Comparison of ENCODE assay signal across 32 cellular contexts in the genomic region with DNA sequence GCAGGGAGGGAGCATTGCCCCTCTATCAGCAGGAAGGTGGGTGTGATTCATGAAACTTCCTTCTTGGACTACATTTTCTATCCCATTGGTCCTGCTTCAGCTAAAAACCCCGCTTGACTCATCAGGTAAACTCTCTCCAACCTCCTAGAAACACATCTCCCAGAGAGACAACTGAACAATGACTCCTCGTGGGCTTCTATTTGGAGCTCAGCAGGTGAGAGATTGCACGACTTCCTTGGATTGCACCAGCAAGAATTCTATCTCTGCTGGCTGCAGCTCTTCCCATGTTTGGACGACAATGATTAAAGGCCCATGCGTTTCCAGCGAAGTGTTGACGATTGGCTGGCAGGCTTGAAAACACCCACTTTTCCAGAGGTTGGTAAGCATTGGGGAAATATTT.
"Had no signal": no experiment of that assay in that cellular context is flagged by ENCODE, and none has a peak within 500 bp of the region (broad histone marks: within the 10 kb centered on the region; RNA-seq: fewer than 3 reads in every experiment).

No MANE protein-coding gene starts in this region.

- H3K36me3 ChIP-seq: ascending aorta, cardiac muscle cell, colonic mucosa, sigmoid colon had no signal

- H3K9me3 ChIP-seq: ascending aorta, colonic mucosa, psoas muscle, sigmoid colon had no signal

- H3K4me1 ChIP-seq: ascending aorta, colonic mucosa, parathyroid adenoma, psoas muscle had no signal

- H3K4me3 Mint-ChIP-seq: activated CD4-positive, alpha-beta memory T cell treated with anti-CD3 and anti-CD28 coated beads for 36 hours; activated naive CD4-positive, alpha-beta T cell treated with anti-CD3 and anti-CD28 coated beads, Interleukin-2, amount 10 ng/mL, durations not matched to agents 7 days and 5 days; activated naive CD8-positive, alpha-beta T cell treated with anti-CD3 and anti-CD28 coated beads, Interleukin-2, amount 10 ng/mL, durations not matched to agents 7 days and 5 days; brain; naive B cell; nephron progenitor cell; stimulated activated memory B cell treated with anti-CD40 and anti-IgM and Interleukin-4, amounts not matched to agents 10 μg/mL and 1 μg/mL and 100 μg/mL, for 72 hours; stimulated activated naive CD8-positive, alpha-beta T cell treated with anti-CD3 and anti-CD28 coated beads, Interleukin-15, amount 100 ng/mL, for 72 hours; T-helper 1 cell treated with Interleukin-12 subunit alpha and Interleukin-12 subunit beta and Interleukin-4 antibody, amounts not matched to agents 30 μg/mL and 1 μg/mL, for 36 hours had no signal

- ATAC-seq: activated CD4-positive, CD25-positive, alpha-beta regulatory T cell treated with anti-CD3 and anti-CD28 coated beads, Interleukin-2, amount 50 U/mL, for 24 hours; left cardiac atrium; left ventricle myocardium superior; psoas muscle; stimulated activated memory B cell treated with anti-CD40 and anti-IgM and Interleukin-4, amounts not matched to agents 10 μg/mL and 1 μg/mL and 100 μg/mL, for 72 hours; stimulated activated naive CD8-positive, alpha-beta T cell treated with anti-CD3 and anti-CD28 coated beads, Interleukin-15, amount 100 ng/mL, for 72 hours had no signal

- H3K4me3 ChIP-seq: ascending aorta, cardiac muscle cell, colonic mucosa, psoas muscle, sigmoid colon had no signal

- H3K27me3 ChIP-seq: ascending aorta, cardiac muscle cell, colonic mucosa, sigmoid colon had no signal

- H3K9me3 Mint-ChIP-seq: activated CD4-positive, alpha-beta memory T cell treated with anti-CD3 and anti-CD28 coated beads for 36 hours; activated naive CD4-positive, alpha-beta T cell treated with anti-CD3 and anti-CD28 coated beads, Interleukin-2, amount 10 ng/mL, durations not matched to agents 7 days and 5 days; brain; nephron progenitor cell; stimulated activated memory B cell treated with anti-CD40 and anti-IgM and Interleukin-4, amounts not matched to agents 10 μg/mL and 1 μg/mL and 100 μg/mL, for 72 hours; stimulated activated naive CD8-positive, alpha-beta T cell treated with anti-CD3 and anti-CD28 coated beads, Interleukin-15, amount 100 ng/mL, for 72 hours; T-helper 1 cell treated with Interleukin-12 subunit alpha and Interleukin-12 subunit beta and Interleukin-4 antibody, amounts not matched to agents 30 μg/mL and 1 μg/mL, for 36 hours had no signal

- H2AFZ ChIP-seq: parathyroid adenoma had no signal

- H3K9ac ChIP-seq: parathyroid adenoma had no signal

- H3K27me3 Mint-ChIP-seq: activated CD4-positive, alpha-beta memory T cell treated with anti-CD3 and anti-CD28 coated beads for 36 hours; activated naive CD4-positive, alpha-beta T cell treated with anti-CD3 and anti-CD28 coated beads, Interleukin-2, amount 10 ng/mL, durations not matched to agents 7 days and 5 days had no signal

- H3K36me3 Mint-ChIP-seq: activated CD4-positive, alpha-beta memory T cell treated with anti-CD3 and anti-CD28 coated beads for 36 hours; activated naive CD4-positive, alpha-beta T cell treated with anti-CD3 and anti-CD28 coated beads, Interleukin-2, amount 10 ng/mL, durations not matched to agents 7 days and 5 days; activated naive CD8-positive, alpha-beta T cell treated with anti-CD3 and anti-CD28 coated beads, Interleukin-2, amount 10 ng/mL, durations not matched to agents 7 days and 5 days; brain; naive B cell; stimulated activated memory B cell treated with anti-CD40 and anti-IgM and Interleukin-4, amounts not matched to agents 10 μg/mL and 1 μg/mL and 100 μg/mL, for 72 hours had no signal

- DNase-seq: activated CD4-positive, alpha-beta memory T cell treated with anti-CD3 and anti-CD28 coated beads for 36 hours; activated CD4-positive, alpha-beta T cell treated with anti-CD3 and anti-CD28 coated beads for 48 hours; activated CD8-positive, alpha-beta memory T cell treated with anti-CD3 and anti-CD28 coated beads, Interleukin-2, amount 50 U/mL, for 4 hours; activated gamma-delta T cell; activated naive CD4-positive, alpha-beta T cell treated with anti-CD3 and anti-CD28 coated beads, Interleukin-2, amount 10 ng/mL, durations not matched to agents 7 days and 5 days; activated naive CD8-positive, alpha-beta T cell treated with anti-CD3 and anti-CD28 coated beads, Interleukin-2, amount 10 ng/mL, durations not matched to agents 7 days and 5 days; activated T-cell treated with anti-CD3 and anti-CD28 coated beads, Interleukin-2, amount 50 U/mL, for 1 hour; cerebellar nuclear complex; colonic mucosa; effector memory CD4-positive, alpha-beta T cell; head of caudate nucleus; left cardiac atrium; left ventricle myocardium superior; naive B cell; nephron progenitor cell; occipital lobe; psoas muscle; sigmoid colon; small intestine; stimulated activated CD4-positive, alpha-beta T cell treated with anti-CD3 and anti-CD28 coated beads, Interleukin-4, amount 100 ng/mL, for 4 hours; stimulated activated CD8-positive, alpha-beta memory T cell treated with anti-CD3 and anti-CD28 coated beads, Interleukin-4, amount 100 ng/mL, for 48 hours; stimulated activated naive CD8-positive, alpha-beta T cell treated with anti-CD3 and anti-CD28 coated beads, Interleukin-15, amount 100 ng/mL, for 72 hours; substantia nigra; T-helper 9 cell had no signal

- H3K27ac Mint-ChIP-seq: activated CD4-positive, alpha-beta memory T cell treated with anti-CD3 and anti-CD28 coated beads for 36 hours; activated naive CD4-positive, alpha-beta T cell treated with anti-CD3 and anti-CD28 coated beads, Interleukin-2, amount 10 ng/mL, durations not matched to agents 7 days and 5 days; activated naive CD8-positive, alpha-beta T cell treated with anti-CD3 and anti-CD28 coated beads, Interleukin-2, amount 10 ng/mL, durations not matched to agents 7 days and 5 days; naive B cell; nephron progenitor cell; stimulated activated memory B cell treated with anti-CD40 and anti-IgM and Interleukin-4, amounts not matched to agents 10 μg/mL and 1 μg/mL and 100 μg/mL, for 72 hours; stimulated activated naive CD8-positive, alpha-beta T cell treated with anti-CD3 and anti-CD28 coated beads, Interleukin-15, amount 100 ng/mL, for 72 hours; T-helper 1 cell treated with Interleukin-12 subunit alpha and Interleukin-12 subunit beta and Interleukin-4 antibody, amounts not matched to agents 30 μg/mL and 1 μg/mL, for 36 hours had no signal

- H3K4me1 Mint-ChIP-seq: activated naive CD4-positive, alpha-beta T cell treated with anti-CD3 and anti-CD28 coated beads, Interleukin-2, amount 10 ng/mL, durations not matched to agents 7 days and 5 days; activated naive CD8-positive, alpha-beta T cell treated with anti-CD3 and anti-CD28 coated beads, Interleukin-2, amount 10 ng/mL, durations not matched to agents 7 days and 5 days; naive B cell; stimulated activated memory B cell treated with anti-CD40 and anti-IgM and Interleukin-4, amounts not matched to agents 10 μg/mL and 1 μg/mL and 100 μg/mL, for 72 hours; stimulated activated naive CD8-positive, alpha-beta T cell treated with anti-CD3 and anti-CD28 coated beads, Interleukin-15, amount 100 ng/mL, for 72 hours had no signal

- H3K27ac ChIP-seq: ascending aorta, cardiac muscle cell, colonic mucosa, parathyroid adenoma, psoas muscle, sigmoid colon, VCaP had no signal

- H3K79me2 ChIP-seq: parathyroid adenoma had no signal
